8 cellular contexts compared by ENCODE assay signal in genomic region chr17:19867654-19868395, GRCh38. TPM values are rescaled to one million over a fixed set of nuclear protein-coding genes. Genes with fewer than 3 reads are reported as not detected.
DNase-seq lines count a peak whose midpoint lies in the region; ATAC-seq and TF ChIP-seq lines count a peak whose summit lies in the region.

Gene ULK2, minus strand, starts transcription at chr17:19867936. Its CDS starts 519 bp downstream, at chr17:19867417.

- H3K4me3 ChIP-seq in HUES6 (ENCODE audit: low read depth, low read length): peak within 1 kb of the TSS; percentile 77
- H3K4me3 ChIP-seq in skeletal muscle tissue (ENCODE audit: low read length in 3 of 3): peak within 1 kb of the TSS; percentile 78 to 80 (median 80)

- peaks cover 3% of the 10 kb centered on the region; the same call in 1 of the 2 replicates for H3K4me1 ChIP-seq in HUES6 (ENCODE audit: control insufficient read depth, insufficient read depth, low read length)
- H3K4me1 ChIP-seq in skeletal muscle tissue (ENCODE audit: control insufficient read depth in 3 of 3, insufficient read depth in 3 of 3, low read length in 3 of 3): peaks cover 5 to 6% (median 5%) of the 10 kb centered on the region in 3 donors

- H3K9me3 ChIP-seq in HUES6 (ENCODE audit: control insufficient read depth, insufficient read depth, low read depth, low read length) (no peaks in the 10 kb centered on the region), skeletal muscle tissue (ENCODE audit: control insufficient read depth in 3 of 3, low read length in 3 of 3) (no peaks in the 10 kb centered on the region)

- peak; percentile 71 for TF ChIP-seq POLR2A in GM18505 (IDR thresholded peaks at IDR 0.05; ENCODE audit: borderline replicate concordance, extremely low read depth, insufficient read depth, insufficient read length)

- H3K36me3 ChIP-seq in HUES6 (ENCODE audit: control insufficient read depth, insufficient read depth, low read length) (no peaks in the 10 kb centered on the region), skeletal muscle tissue (ENCODE audit: control insufficient read depth in 3 of 3, insufficient read depth in 3 of 3, low read length in 3 of 3) (no peaks in the 10 kb centered on the region)

- H3K27ac ChIP-seq in HUES6 (ENCODE audit: low read depth, low read length) (no peak within 1 kb of the TSS), skeletal muscle tissue (ENCODE audit: low read depth, low read length) (peak within 1 kb of the TSS; percentile 56)

- DNase-seq in A172 (ENCODE audit: low spot score): peak; percentile 22
- peak; percentile 42 for DNase-seq in T1000 (lab: John Stamatoyannopoulos, UW)
- DNase-seq in cerebellum (ENCODE audit: low spot score): peak; percentile 78
- DNase-seq in iris pigment epithelial cell (ENCODE audit: low read depth): peak; percentile 85

- H3K9ac ChIP-seq in HUES6 (ENCODE audit: low read length) (peak within 1 kb of the TSS; percentile 79), skeletal muscle tissue (ENCODE audit: low read depth in 1 of 3, low read length in 3 of 3) (peak within 1 kb of the TSS; percentile 72 to 85 (median 83))

- H3K27me3 ChIP-seq in HUES6 (ENCODE audit: control insufficient read depth, insufficient read depth, low read length) (peaks cover 13% of the 10 kb centered on the region), skeletal muscle tissue (ENCODE audit: control insufficient read depth in 3 of 3, insufficient read depth in 3 of 3, low read length in 3 of 3) (no peaks in the 10 kb centered on the region)

- ATAC-seq in GM18505 (IDR thresholded peaks at IDR 0.05; ENCODE audit: unreplicated experiment) (peak; percentile 60), GM18861 (IDR thresholded peaks at IDR 0.05; ENCODE audit: unreplicated experiment) (no peak)

RNA-seq across cellular contexts. Expression of gene ULK2, which starts in this region (rescaled TPM):
- 18.8 and 21.7 TPM in 2 replicates for total RNA-seq in A172 (2014; rRNA removed; shearing (Covaris generic))
- 81.6 TPM for total RNA-seq in cerebellum
- 38.6 TPM for total RNA-seq in skeletal muscle tissue

Comparison
In these comparisons a context has a peak if more than half of its experiments do, and no peak if none do; other contexts are left out.
1. DNase-seq: peak in every context shown above with its lines; median percentile 85 in iris pigment epithelial cell; 78 in cerebellum; 42 in T1000; 22 in A172.